24 cellular contexts compared by ENCODE assay signal in the genomic region with DNA sequence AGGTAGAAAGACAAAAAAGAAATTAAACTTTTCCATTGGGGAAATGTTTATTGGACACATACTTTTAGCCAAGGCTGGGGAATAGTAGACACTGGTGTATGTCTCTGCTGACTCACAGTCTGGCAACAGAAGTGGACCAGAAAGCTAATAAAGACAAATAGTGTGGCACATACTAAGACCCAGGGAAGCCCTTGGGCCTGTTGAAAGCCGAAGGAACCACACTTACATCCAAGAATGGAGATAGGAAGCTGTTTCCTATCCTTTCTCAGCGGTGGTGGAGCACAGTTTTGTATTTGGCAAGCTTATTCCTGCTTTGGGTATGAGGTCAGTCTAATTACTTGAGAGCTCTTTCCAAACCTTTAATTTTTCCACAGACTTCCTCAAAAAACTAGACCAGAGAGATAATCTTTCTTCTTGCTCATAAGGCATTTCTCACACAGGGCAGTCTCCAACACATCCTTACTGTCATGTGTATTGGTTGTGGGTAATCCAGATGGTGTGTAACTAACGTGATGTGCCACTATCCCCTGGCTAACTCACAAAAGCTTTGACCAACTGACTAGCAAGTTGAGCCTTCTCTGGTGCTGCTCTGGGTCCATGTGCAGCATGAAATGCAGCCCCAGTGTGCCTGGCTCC.
A peak's percentile ranks its signal among the peaks of the same experiment; 100 is the strongest.
DNase-seq lines count a peak whose midpoint lies in the region; ATAC-seq and TF ChIP-seq lines count a peak whose summit lies in the region.
"Had no signal": no experiment of that assay in that cellular context is flagged by ENCODE, and none has a peak within 500 bp of the region (broad histone marks: within the 10 kb centered on the region; RNA-seq: fewer than 3 reads in every experiment).

No MANE protein-coding gene starts in this region.

- H3K9me3 ChIP-seq in gastroesophageal sphincter (no peaks in the 10 kb centered on the region), right atrium auricular region (no peaks in the 10 kb centered on the region), osteoblast (ENCODE audit: low read depth, low read length) (no peaks in the 10 kb centered on the region)
- H3K9me3 ChIP-seq: Caco-2, HAP-1 had no signal

- H3K4me2 ChIP-seq in osteoblast (ENCODE audit: insufficient read depth, low read length), result no peak overlapping the region
- H3K4me2 ChIP-seq: BLaER1 treated with 17β-estradiol and CSF1 and Interleukin-3, amounts not matched to agents 10 nM and 100 nM; KMS-11 had no signal

- H3K36me3 ChIP-seq in gastroesophageal sphincter (no peaks in the 10 kb centered on the region), right atrium auricular region (no peaks in the 10 kb centered on the region), osteoblast (ENCODE audit: insufficient read depth, low read length) (no peaks in the 10 kb centered on the region)
- H3K36me3 ChIP-seq: BLaER1 treated with 17β-estradiol and CSF1 and Interleukin-3, amounts not matched to agents 10 nM and 100 nM; HAP-1 had no signal

- no peak for TF ChIP-seq POLR2A in gastroesophageal sphincter (IDR thresholded peaks at IDR 0.05)
- no peak for TF ChIP-seq POLR2A in lower leg skin (IDR thresholded peaks at IDR 0.05)

- H3K4me1 ChIP-seq in gastroesophageal sphincter (peaks cover 0 to 25% (median 5%) of the 10 kb centered on the region in 3 donors), right atrium auricular region (no peaks in the 10 kb centered on the region), osteoblast (ENCODE audit: insufficient read depth, low read length) (no peaks in the 10 kb centered on the region)
- H3K4me1 ChIP-seq: BLaER1 treated with 17β-estradiol and CSF1 and Interleukin-3, amounts not matched to agents 10 nM and 100 nM; Caco-2; HAP-1 had no signal

- TF ChIP-seq EP300 in gastroesophageal sphincter (IDR thresholded peaks at IDR 0.05), result no peak

- TF ChIP-seq CTCF in gastroesophageal sphincter (IDR thresholded peaks at IDR 0.05), result no peak
- no peak for TF ChIP-seq CTCF in right atrium auricular region (IDR thresholded peaks at IDR 0.05)
- TF ChIP-seq CTCF in osteoblast (IDR thresholded peaks at IDR 0.05; ENCODE audit: extremely low read depth, low read depth, low read length), result no peak
- no peak for TF ChIP-seq CTCF in lower leg skin (IDR thresholded peaks at IDR 0.05)

- no peaks in the 10 kb centered on the region for H4K20me1 ChIP-seq in osteoblast (ENCODE audit: insufficient read depth, low read length)
- H4K20me1 ChIP-seq: BLaER1 treated with 17β-estradiol and CSF1 and Interleukin-3, amounts not matched to agents 10 nM and 100 nM had no signal

- H3K4me3 ChIP-seq in gastroesophageal sphincter (no peak overlapping the region), right atrium auricular region (no peak overlapping the region), osteoblast (ENCODE audit: insufficient read depth, low read length) (no peak overlapping the region), lower leg skin (ENCODE audit: low read depth, poor library complexity, severe bottlenecking) (no peak overlapping the region)
- H3K4me3 ChIP-seq: BLaER1 treated with 17β-estradiol and CSF1 and Interleukin-3, amounts not matched to agents 10 nM and 100 nM; GM23248; HAP-1 had no signal

- WGBS in gastroesophageal sphincter (ENCODE audit: low coverage in 1 of 2), 2 donors, result 3 to 22% methylated on average over 3 of the region's 3 CpGs
- WGBS in lower leg skin, 2 donors, result 56 to 68% methylated on average over 3 of the region's 3 CpGs

- peak; percentile 63 for ATAC-seq in gastroesophageal sphincter
- ATAC-seq in sciatic nerve, result peak; percentile 56
- ATAC-seq in GM19467 (IDR thresholded peaks at IDR 0.05; ENCODE audit: unreplicated experiment), result no peak
- ATAC-seq: Panc1 had no signal

- H3K27me3 ChIP-seq in gastroesophageal sphincter (no peaks in the 10 kb centered on the region), right atrium auricular region (no peaks in the 10 kb centered on the region), osteoblast (ENCODE audit: insufficient read depth, low read length) (no peaks in the 10 kb centered on the region)
- H3K27me3 ChIP-seq: BLaER1 treated with 17β-estradiol and CSF1 and Interleukin-3, amounts not matched to agents 10 nM and 100 nM had no signal

- no peak overlapping the region for H2AFZ ChIP-seq in osteoblast (ENCODE audit: low read length)
- H2AFZ ChIP-seq: GM23248 had no signal

- intact Hi-C loops in sciatic nerve (cut with DNase I), result no loop called here
- intact Hi-C loops in lower leg skin (cut with DNase I; ENCODE audit: low total_unique reads), result no loop called here

- H3K27ac ChIP-seq in gastroesophageal sphincter (peak overlapping the region; percentile 34 to 71 (median 59)), right atrium auricular region (peak overlapping the region in 1 of 2 donors; percentile 19), osteoblast (ENCODE audit: low read depth, low read length) (no peak overlapping the region)
- H3K27ac ChIP-seq: BLaER1 treated with 17β-estradiol and CSF1 and Interleukin-3, amounts not matched to agents 10 nM and 100 nM; GM23248; KMS-11 had no signal

- DNase-seq in Daoy (ENCODE audit: low read depth) (peak; percentile 12), right atrium auricular region (ENCODE audit: low spot score) (peak; percentile 60), sciatic nerve (ENCODE audit: low spot score) (no peak), osteoblast (ENCODE audit: insufficient read length, low spot score, missing footprints) (no peak), NAMALWA (ENCODE audit: low spot score) (no peak), lower leg skin (ENCODE audit: low spot score in 2 of 2) (no peak)
- DNase-seq: 8988T; Caco-2; CD4-positive, alpha-beta memory T cell; DND-41; GM23248; IMR-90; NCI-H1694 treated with DMSO at 0.1 percent for 48 hours; NCI-H2081 treated with DMSO at 0.1 percent for 48 hours; NCI-H2171 treated with DMSO at 0.1 percent for 48 hours; NCI-H524 treated with DMSO at 0.1 percent for 48 hours; NCI-H82; SHP77 had no signal

- no peaks in the 10 kb centered on the region for H3K79me2 ChIP-seq in osteoblast (ENCODE audit: insufficient read depth, low read length)

Comparison
In these comparisons a context has a peak if more than half of its experiments do, and no peak if none do; other contexts are left out.
1. DNase-seq: peak in Daoy (single experiment) and right atrium auricular region (single experiment); none in sciatic nerve (single experiment), osteoblast (single experiment), NAMALWA (single experiment) and lower leg skin (0 of 2).